In genomic region chr16:29808219-29808900, GRCh38 we compare ENCODE assay signal across 8 cellular contexts. TPM values are rescaled to one million over a fixed set of nuclear protein-coding genes. Genes with fewer than 3 reads are reported as not detected.
DNase-seq lines count a peak whose midpoint lies in the region; ATAC-seq, FAIRE-seq and TF ChIP-seq lines count a peak whose summit lies in the region.

No MANE protein-coding gene starts in this region.

- H3K4me1 ChIP-seq in HepG2 (ENCODE audit: insufficient read depth, low read length), result peaks cover 70% of the 10 kb centered on the region

- in situ Hi-C loops in HepG2 (cut with HindIII; ENCODE audit: extremely low pct_ligation_motif_present, low pct_unique_long_range_greater_than_20kb), result loop anchor here (25.0 kb wide), 1 partner anchor 854 kb away; the partner anchor contains the start of genes FBRS and PRR14

- peak overlapping the region; percentile 88 for H3K4me2 ChIP-seq in HepG2 (ENCODE audit: low read depth, low read length)

- H3K27ac Mint-ChIP-seq in type B pancreatic cell, result peak overlapping the region; percentile 84

- no peak for TF ChIP-seq POLR2A in HepG2 (IDR thresholded peaks at IDR 0.05; ENCODE audit: insufficient read depth in 1 of 2, low read depth in 2 of 2, low read length in 2 of 2)

- intact Hi-C loops in HepG2 (cut with micrococcal nuclease; ENCODE audit: unreplicated experiment), result no loop called here

- no TSS peak for BruUV-seq in HepG2 (replicated peaks; lab: Mats Ljungman, UMichigan)

- peaks cover 0 to 12% of the 10 kb centered on the region in 2 experiments; a peak in 2 of 5 replicates for H3K27me3 ChIP-seq in HepG2 (ENCODE audit: control insufficient read depth in 1 of 2, insufficient read depth in 2 of 2, low read length in 2 of 2)

- H3K36me3 ChIP-seq in HepG2 (replicated peaks in 1 of 2; ENCODE audit: control insufficient read depth in 1 of 2, insufficient read depth in 2 of 2, low read length in 2 of 2), result peaks cover 10 to 35% of the 10 kb centered on the region in 2 experiments

- H3K9me3 Mint-ChIP-seq in type B pancreatic cell, result no peaks in the 10 kb centered on the region

- peaks cover 4% of the 10 kb centered on the region for H3K36me3 Mint-ChIP-seq in type B pancreatic cell

- H3K4me1 Mint-ChIP-seq in type B pancreatic cell (ENCODE audit: unreplicated experiment), result peaks cover 37% of the 10 kb centered on the region

- H3K79me2 ChIP-seq in HepG2 (ENCODE audit: insufficient read depth, low read length), result peaks cover 22% of the 10 kb centered on the region

- H3K27ac ChIP-seq in adipose tissue (ENCODE audit: low read depth, low read length), result peak overlapping the region; percentile 67
- H3K27ac ChIP-seq in HepG2 (ENCODE audit: extremely low read length, insufficient read depth, low read length), result peak overlapping the region; percentile 77

- H3K9me3 ChIP-seq in HepG2 (ENCODE audit: low read length), result no peaks in the 10 kb centered on the region

- H3K4me3 Mint-ChIP-seq in type B pancreatic cell, result peak overlapping the region; percentile 86

- no peaks in the 10 kb centered on the region for H3K27me3 Mint-ChIP-seq in type B pancreatic cell

- ATAC-seq in HepG2 (no peak), GM21360 (IDR thresholded peaks at IDR 0.05; ENCODE audit: unreplicated experiment) (no peak), HG03108 (IDR thresholded peaks at IDR 0.05; ENCODE audit: unreplicated experiment) (no peak)

- 52 to 73% (median 52%) methylated on average over 25 of the region's 25 CpGs for WGBS in adipose tissue, 3 donors
- WGBS in HepG2 (ENCODE audit: low lambda C conversion rate), result 73% methylated on average over 25 of the region's 25 CpGs

- CTCF ChIA-PET in HepG2 (lab: Yijun Ruan, JAX; ENCODE audit: low intra/inter-chr PET ratio, low total read pairs), result interaction anchor here (1.8 kb wide), 1 partner anchor 40 kb away, joined by 5 read pairs; no protein-coding TSS in a partner anchor

- TF ChIP-seq CTCF in HepG2 (CRISPR knock-in tag; IDR thresholded peaks at IDR 0.05), result no peak
- no peak for TF ChIP-seq CTCF in type B pancreatic cell (conservative IDR thresholded peaks at IDR 0.05)

- FAIRE-seq in HepG2 (lab: Jason Lieb, UNC), result no peak

- no peak for TF ChIP-seq RAD21 in HepG2 (CRISPR knock-in tag; IDR thresholded peaks at IDR 0.05)

- POLR2A ChIA-PET in HepG2 (lab: Yijun Ruan, JAX), result interaction anchor here (0.7 to 3.7 kb wide), 23 partner anchors 9 to 257 kb away, joined by 3 to 80 read pairs (median 6); partner anchors contain the start of genes ALDOA, ASPHD1, CDIPT and KCTD13

- no peak overlapping the region for H2AFZ ChIP-seq in HepG2 (ENCODE audit: low read length)

- peak overlapping the region; percentile 63 to 85 (median 77) for H3K4me3 ChIP-seq in HepG2 (replicated peaks in 1 of 3; ENCODE audit: insufficient read depth in 1 of 3, low read depth in 2 of 3, low read length in 3 of 3)

- peak overlapping the region; percentile 78 for H3K9ac ChIP-seq in HepG2 (ENCODE audit: insufficient read depth, low read depth, low read length)

- no peak for TF ChIP-seq EP300 in HepG2 (IDR thresholded peaks at IDR 0.05; ENCODE audit: low read depth in 2 of 2, low read length in 2 of 2)
- no peak for TF ChIP-seq EP300 in HepG2 (CRISPR knock-in tag; IDR thresholded peaks at IDR 0.05; ENCODE audit: borderline replicate concordance)

- H4K20me1 ChIP-seq in HepG2 (ENCODE audit: insufficient read depth, low read length), result peaks cover 23% of the 10 kb centered on the region; the same call in 1 of the 2 replicates

- DNase-seq in stimulated activated naive CD4-positive, alpha-beta T cell treated with Interleukin-2 at 50 U/mL for 16 hours (lab: John Stamatoyannopoulos, UW), result peak; percentile 25
- no peak for DNase-seq in stimulated activated naive CD4-positive, alpha-beta T cell (lab: John Stamatoyannopoulos, UW)
- no peak for DNase-seq in HepG2 (ENCODE audit: low spot score)
- DNase-seq in type B pancreatic cell (ENCODE audit: extremely low spot score, unreplicated experiment), result no peak
- no peak for DNase-seq in NCI-H1436 treated with DMSO at 0.1 percent for 48 hours (lab: John Stamatoyannopoulos, UW)

RNA-seq across cellular contexts. Expression of gene MAZ, which starts 2.0 kb away (rescaled TPM):
- polyA plus RNA-seq in adipose tissue (100 to 1,000 TPM in 1 of 3 donors, 10 to 100 TPM in 2; 74.2 to 137 (median 83.9) TPM), HepG2 (2011; rRNA removed) (203 and 255 TPM in 2 replicates)
- total RNA-seq in HepG2 (2016; rRNA removed; fragmentation: Illumina TruSeq; extraction: Trizol) (229 and 277 TPM in 2 replicates), type B pancreatic cell (ENCODE audit: low replicate concordance) (207 and 294 TPM in 2 replicates)
- 423 and 431 TPM in 2 replicates for total RNA-seq in HepG2 (2016; cell fraction: cytosol; rRNA removed; fragmentation: Illumina TruSeq; extraction: Trizol; ENCODE audit: low read depth)
- 196 and 286 TPM in 2 replicates for total RNA-seq in HepG2 (2016; cell fraction: insoluble cytoplasmic fraction; rRNA removed; fragmentation: Illumina TruSeq; extraction: Trizol)
- 825 and 837 TPM in 2 replicates for total RNA-seq in HepG2 (2016; cell fraction: membrane; rRNA removed; fragmentation: Illumina TruSeq; extraction: Trizol)
- 134 and 167 TPM in 2 replicates for total RNA-seq in HepG2 (2016; cell fraction: nucleus; rRNA removed; fragmentation: Illumina TruSeq; extraction: Trizol)
- polyA plus RNA-seq in HepG2 (2011; cell fraction: cytosol; rRNA removed), result 164 and 235 TPM in 2 replicates
- 242 and 334 TPM in 2 replicates for polyA plus RNA-seq in HepG2 (2011; cell fraction: nucleus; rRNA removed)
- 301 and 452 TPM in 2 replicates for polyA plus RNA-seq in HepG2 (2012)
- 608 and 677 TPM in 2 replicates for polyA plus RNA-seq in HepG2 (2016; cell fraction: cytosol; fragmentation: Illumina TruSeq; extraction: Trizol; ENCODE audit: low read depth)
- polyA plus RNA-seq in HepG2 (2016; cell fraction: insoluble cytoplasmic fraction; fragmentation: Illumina TruSeq; extraction: Trizol; ENCODE audit: low read depth), result 287 and 420 TPM in 2 replicates
- 1,001 and 1,210 TPM in 2 replicates for polyA plus RNA-seq in HepG2 (2016; cell fraction: membrane; fragmentation: Illumina TruSeq; extraction: Trizol; ENCODE audit: low read depth)
- 330 and 379 TPM in 2 replicates for polyA plus RNA-seq in HepG2 (2016; cell fraction: nucleus; fragmentation: Illumina TruSeq; extraction: Trizol; ENCODE audit: insufficient read depth, low read depth)
- 512 and 628 TPM in 2 replicates for polyA minus RNA-seq in HepG2 (2011; rRNA and poly(A)+ RNA removed; ENCODE audit: low replicate concordance)
- polyA minus RNA-seq in HepG2 (2011; cell fraction: cytosol; rRNA and poly(A)+ RNA removed), result 217 and 237 TPM in 2 replicates
- polyA minus RNA-seq in HepG2 (2011; cell fraction: nucleus; rRNA and poly(A)+ RNA removed), result 59.9 and 60.5 TPM in 2 replicates

RNA-seq across cellular contexts. Expression of gene PRRT2, which starts 3.6 kb away (rescaled TPM):
- polyA plus RNA-seq in adipose tissue (1 to 10 TPM in 1 of 3 donors, under 1 TPM in 2; 0.56 to 3.7 (median 0.95) TPM), HepG2 (2011; rRNA removed) (1.1 and 1.8 TPM in 2 replicates)
- total RNA-seq in HepG2 (2016; rRNA removed; fragmentation: Illumina TruSeq; extraction: Trizol) (0.11 and 0.51 TPM in 2 replicates), type B pancreatic cell (ENCODE audit: low replicate concordance) (1.4 and 15.1 TPM in 2 replicates)
- not detected in 2 replicates for total RNA-seq in HepG2 (2016; cell fraction: cytosol; rRNA removed; fragmentation: Illumina TruSeq; extraction: Trizol; ENCODE audit: low read depth)
- total RNA-seq in HepG2 (2016; cell fraction: insoluble cytoplasmic fraction; rRNA removed; fragmentation: Illumina TruSeq; extraction: Trizol), result 0.76 TPM in 1 of 2 replicates, not detected in the other
- 0.28 TPM in 1 of 2 replicates, not detected in the other for total RNA-seq in HepG2 (2016; cell fraction: membrane; rRNA removed; fragmentation: Illumina TruSeq; extraction: Trizol)
- total RNA-seq in HepG2 (2016; cell fraction: nucleus; rRNA removed; fragmentation: Illumina TruSeq; extraction: Trizol), result 1.1 and 1.4 TPM in 2 replicates
- polyA plus RNA-seq in HepG2 (2011; cell fraction: cytosol; rRNA removed), result 0.31 and 0.38 TPM in 2 replicates
- 16.2 and 16.5 TPM in 2 replicates for polyA plus RNA-seq in HepG2 (2011; cell fraction: nucleus; rRNA removed)
- polyA plus RNA-seq in HepG2 (2012), result 1.6 and 1.7 TPM in 2 replicates
- 0.08 TPM in 1 of 2 replicates, not detected in the other for polyA plus RNA-seq in HepG2 (2016; cell fraction: cytosol; fragmentation: Illumina TruSeq; extraction: Trizol; ENCODE audit: low read depth)
- 0.11 and 0.41 TPM in 2 replicates for polyA plus RNA-seq in HepG2 (2016; cell fraction: insoluble cytoplasmic fraction; fragmentation: Illumina TruSeq; extraction: Trizol; ENCODE audit: low read depth)
- 0.07 and 0.15 TPM in 2 replicates for polyA plus RNA-seq in HepG2 (2016; cell fraction: membrane; fragmentation: Illumina TruSeq; extraction: Trizol; ENCODE audit: low read depth)
- polyA plus RNA-seq in HepG2 (2016; cell fraction: nucleus; fragmentation: Illumina TruSeq; extraction: Trizol; ENCODE audit: insufficient read depth, low read depth), result 3.5 and 3.7 TPM in 2 replicates
- polyA minus RNA-seq in HepG2 (2011; rRNA and poly(A)+ RNA removed; ENCODE audit: low replicate concordance), result 0.07 and 0.56 TPM in 2 replicates
- polyA minus RNA-seq in HepG2 (2011; cell fraction: cytosol; rRNA and poly(A)+ RNA removed), result not detected in 2 replicates
- polyA minus RNA-seq in HepG2 (2011; cell fraction: nucleus; rRNA and poly(A)+ RNA removed), result 1.5 and 2.4 TPM in 2 replicates

RNA-seq across cellular contexts. Expression of gene PAGR1, which starts 7.6 kb away (rescaled TPM):
- polyA plus RNA-seq in adipose tissue (10 to 100 TPM; 15.2 to 33.3 (median 18.5) TPM), HepG2 (2011; rRNA removed) (9.8 and 9.9 TPM in 2 replicates)
- total RNA-seq in HepG2 (2016; rRNA removed; fragmentation: Illumina TruSeq; extraction: Trizol) (66.4 and 74.5 TPM in 2 replicates), type B pancreatic cell (ENCODE audit: low replicate concordance) (25.5 and 33.5 TPM in 2 replicates)
- total RNA-seq in HepG2 (2016; cell fraction: cytosol; rRNA removed; fragmentation: Illumina TruSeq; extraction: Trizol; ENCODE audit: low read depth), result 27.0 and 29.8 TPM in 2 replicates
- total RNA-seq in HepG2 (2016; cell fraction: insoluble cytoplasmic fraction; rRNA removed; fragmentation: Illumina TruSeq; extraction: Trizol), result 66.8 and 70.4 TPM in 2 replicates
- 60.2 and 69.2 TPM in 2 replicates for total RNA-seq in HepG2 (2016; cell fraction: membrane; rRNA removed; fragmentation: Illumina TruSeq; extraction: Trizol)
- 26.7 and 29.3 TPM in 2 replicates for total RNA-seq in HepG2 (2016; cell fraction: nucleus; rRNA removed; fragmentation: Illumina TruSeq; extraction: Trizol)
- 8.4 and 11.4 TPM in 2 replicates for polyA plus RNA-seq in HepG2 (2011; cell fraction: cytosol; rRNA removed)
- 21.8 and 24.6 TPM in 2 replicates for polyA plus RNA-seq in HepG2 (2011; cell fraction: nucleus; rRNA removed)
- polyA plus RNA-seq in HepG2 (2012), result 18.6 and 19.8 TPM in 2 replicates
- 35.6 and 42.4 TPM in 2 replicates for polyA plus RNA-seq in HepG2 (2016; cell fraction: cytosol; fragmentation: Illumina TruSeq; extraction: Trizol; ENCODE audit: low read depth)
- polyA plus RNA-seq in HepG2 (2016; cell fraction: insoluble cytoplasmic fraction; fragmentation: Illumina TruSeq; extraction: Trizol; ENCODE audit: low read depth), result 77.4 and 82.7 TPM in 2 replicates
- 57.3 and 67.2 TPM in 2 replicates for polyA plus RNA-seq in HepG2 (2016; cell fraction: membrane; fragmentation: Illumina TruSeq; extraction: Trizol; ENCODE audit: low read depth)
- 45.2 and 52.8 TPM in 2 replicates for polyA plus RNA-seq in HepG2 (2016; cell fraction: nucleus; fragmentation: Illumina TruSeq; extraction: Trizol; ENCODE audit: insufficient read depth, low read depth)
- 5.5 and 6.5 TPM in 2 replicates for polyA minus RNA-seq in HepG2 (2011; rRNA and poly(A)+ RNA removed; ENCODE audit: low replicate concordance)
- polyA minus RNA-seq in HepG2 (2011; cell fraction: cytosol; rRNA and poly(A)+ RNA removed), result 4.8 and 9.2 TPM in 2 replicates
- polyA minus RNA-seq in HepG2 (2011; cell fraction: nucleus; rRNA and poly(A)+ RNA removed), result 15.1 and 19.6 TPM in 2 replicates

RNA-seq across cellular contexts. Expression of gene MVP, which starts 11.9 kb away (rescaled TPM):
- polyA plus RNA-seq in adipose tissue (100 to 1,000 TPM in 2 of 3 donors, 10 to 100 TPM in 1; 90.1 to 104 (median 103) TPM), HepG2 (2011; rRNA removed) (43.5 and 65.5 TPM in 2 replicates)
- total RNA-seq in HepG2 (2016; rRNA removed; fragmentation: Illumina TruSeq; extraction: Trizol) (22.0 and 22.9 TPM in 2 replicates), type B pancreatic cell (ENCODE audit: low replicate concordance) (27.4 and 46.3 TPM in 2 replicates)
- 3.2 and 3.6 TPM in 2 replicates for total RNA-seq in HepG2 (2016; cell fraction: cytosol; rRNA removed; fragmentation: Illumina TruSeq; extraction: Trizol; ENCODE audit: low read depth)
- 15.3 and 24.2 TPM in 2 replicates for total RNA-seq in HepG2 (2016; cell fraction: insoluble cytoplasmic fraction; rRNA removed; fragmentation: Illumina TruSeq; extraction: Trizol)
- total RNA-seq in HepG2 (2016; cell fraction: membrane; rRNA removed; fragmentation: Illumina TruSeq; extraction: Trizol), result 7.2 and 7.3 TPM in 2 replicates
- total RNA-seq in HepG2 (2016; cell fraction: nucleus; rRNA removed; fragmentation: Illumina TruSeq; extraction: Trizol), result 15.6 and 17.1 TPM in 2 replicates
- polyA plus RNA-seq in HepG2 (2011; cell fraction: cytosol; rRNA removed), result 24.9 and 28.2 TPM in 2 replicates
- polyA plus RNA-seq in HepG2 (2011; cell fraction: nucleus; rRNA removed), result 68.9 and 74.4 TPM in 2 replicates
- 36.4 and 37.1 TPM in 2 replicates for polyA plus RNA-seq in HepG2 (2012)
- polyA plus RNA-seq in HepG2 (2016; cell fraction: cytosol; fragmentation: Illumina TruSeq; extraction: Trizol; ENCODE audit: low read depth), result 2.1 TPM in 2 replicates
- polyA plus RNA-seq in HepG2 (2016; cell fraction: insoluble cytoplasmic fraction; fragmentation: Illumina TruSeq; extraction: Trizol; ENCODE audit: low read depth), result 14.5 and 16.2 TPM in 2 replicates
- 4.3 and 4.9 TPM in 2 replicates for polyA plus RNA-seq in HepG2 (2016; cell fraction: membrane; fragmentation: Illumina TruSeq; extraction: Trizol; ENCODE audit: low read depth)
- 18.7 and 20.9 TPM in 2 replicates for polyA plus RNA-seq in HepG2 (2016; cell fraction: nucleus; fragmentation: Illumina TruSeq; extraction: Trizol; ENCODE audit: insufficient read depth, low read depth)
- 233 and 295 TPM in 2 replicates for polyA minus RNA-seq in HepG2 (2011; rRNA and poly(A)+ RNA removed; ENCODE audit: low replicate concordance)
- 33.9 and 42.5 TPM in 2 replicates for polyA minus RNA-seq in HepG2 (2011; cell fraction: cytosol; rRNA and poly(A)+ RNA removed)
- 41.5 and 62.7 TPM in 2 replicates for polyA minus RNA-seq in HepG2 (2011; cell fraction: nucleus; rRNA and poly(A)+ RNA removed)

RNA-seq across cellular contexts. Expression of gene KIF22, which starts 17.8 kb away (rescaled TPM):
- polyA plus RNA-seq in adipose tissue (10 to 100 TPM; 19.7 to 32.1 (median 29.8) TPM), HepG2 (2011; rRNA removed) (68.4 and 95.8 TPM in 2 replicates)
- total RNA-seq in HepG2 (2016; rRNA removed; fragmentation: Illumina TruSeq; extraction: Trizol) (103 and 118 TPM in 2 replicates), type B pancreatic cell (ENCODE audit: low replicate concordance) (54.8 and 112 TPM in 2 replicates)
- 18.5 and 19.7 TPM in 2 replicates for total RNA-seq in HepG2 (2016; cell fraction: cytosol; rRNA removed; fragmentation: Illumina TruSeq; extraction: Trizol; ENCODE audit: low read depth)
- 91.9 and 121 TPM in 2 replicates for total RNA-seq in HepG2 (2016; cell fraction: insoluble cytoplasmic fraction; rRNA removed; fragmentation: Illumina TruSeq; extraction: Trizol)
- total RNA-seq in HepG2 (2016; cell fraction: membrane; rRNA removed; fragmentation: Illumina TruSeq; extraction: Trizol), result 25.3 and 25.9 TPM in 2 replicates
- 125 and 140 TPM in 2 replicates for total RNA-seq in HepG2 (2016; cell fraction: nucleus; rRNA removed; fragmentation: Illumina TruSeq; extraction: Trizol)
- polyA plus RNA-seq in HepG2 (2011; cell fraction: cytosol; rRNA removed), result 37.5 and 70.2 TPM in 2 replicates
- 159 and 266 TPM in 2 replicates for polyA plus RNA-seq in HepG2 (2011; cell fraction: nucleus; rRNA removed)
- polyA plus RNA-seq in HepG2 (2012), result 32.0 and 51.7 TPM in 2 replicates
- 11.4 and 13.1 TPM in 2 replicates for polyA plus RNA-seq in HepG2 (2016; cell fraction: cytosol; fragmentation: Illumina TruSeq; extraction: Trizol; ENCODE audit: low read depth)
- 85.0 and 106 TPM in 2 replicates for polyA plus RNA-seq in HepG2 (2016; cell fraction: insoluble cytoplasmic fraction; fragmentation: Illumina TruSeq; extraction: Trizol; ENCODE audit: low read depth)
- polyA plus RNA-seq in HepG2 (2016; cell fraction: membrane; fragmentation: Illumina TruSeq; extraction: Trizol; ENCODE audit: low read depth), result 15.8 and 19.2 TPM in 2 replicates
- 240 and 250 TPM in 2 replicates for polyA plus RNA-seq in HepG2 (2016; cell fraction: nucleus; fragmentation: Illumina TruSeq; extraction: Trizol; ENCODE audit: insufficient read depth, low read depth)
- polyA minus RNA-seq in HepG2 (2011; rRNA and poly(A)+ RNA removed; ENCODE audit: low replicate concordance), result 158 and 325 TPM in 2 replicates
- 28.8 and 45.0 TPM in 2 replicates for polyA minus RNA-seq in HepG2 (2011; cell fraction: cytosol; rRNA and poly(A)+ RNA removed)
- 109 and 117 TPM in 2 replicates for polyA minus RNA-seq in HepG2 (2011; cell fraction: nucleus; rRNA and poly(A)+ RNA removed)
